In the genomic region with DNA sequence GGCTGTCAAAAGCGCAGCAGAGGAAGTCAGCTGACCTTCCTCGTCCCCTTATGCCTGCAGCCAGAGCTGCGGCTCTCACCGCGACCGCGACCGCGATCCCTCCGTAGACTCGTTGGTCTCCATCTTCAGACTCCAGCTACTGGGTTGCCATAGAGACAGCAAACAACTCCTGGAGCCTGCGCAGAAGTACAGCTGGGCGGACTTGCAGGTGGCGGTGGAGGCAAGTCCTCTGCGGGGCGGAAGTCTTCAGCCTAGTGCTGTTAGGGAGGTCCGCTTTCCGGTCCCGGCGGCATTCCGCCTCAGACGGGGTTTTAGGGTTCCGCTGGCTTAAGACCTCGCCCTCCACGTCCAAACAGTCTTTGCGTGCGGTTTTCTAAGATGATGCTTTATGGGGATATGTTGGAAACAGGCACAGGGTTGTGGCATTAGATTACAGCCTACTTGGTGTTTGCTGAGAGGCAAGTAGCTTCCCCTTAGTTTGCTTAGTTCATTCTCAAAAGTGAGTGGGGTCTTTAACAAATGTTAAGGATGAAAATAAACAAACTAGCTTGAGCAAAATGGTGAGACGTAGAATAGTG, we compare ENCODE assay signal across 1 cellular context.
TF ChIP-seq lines count a peak whose summit lies in the region.

TSS of gene SPAG8 (minus strand) at position 238 of the 578 bp plus-strand sequence. CDS start at position 123, 115 bp downstream.

TF ChIP-seq in K562, 482 proteins besides CTCF, POLR2A, EP300 and RAD21 (continued from another document and continues in another):
- TF ChIP-seq, protein P1, sequence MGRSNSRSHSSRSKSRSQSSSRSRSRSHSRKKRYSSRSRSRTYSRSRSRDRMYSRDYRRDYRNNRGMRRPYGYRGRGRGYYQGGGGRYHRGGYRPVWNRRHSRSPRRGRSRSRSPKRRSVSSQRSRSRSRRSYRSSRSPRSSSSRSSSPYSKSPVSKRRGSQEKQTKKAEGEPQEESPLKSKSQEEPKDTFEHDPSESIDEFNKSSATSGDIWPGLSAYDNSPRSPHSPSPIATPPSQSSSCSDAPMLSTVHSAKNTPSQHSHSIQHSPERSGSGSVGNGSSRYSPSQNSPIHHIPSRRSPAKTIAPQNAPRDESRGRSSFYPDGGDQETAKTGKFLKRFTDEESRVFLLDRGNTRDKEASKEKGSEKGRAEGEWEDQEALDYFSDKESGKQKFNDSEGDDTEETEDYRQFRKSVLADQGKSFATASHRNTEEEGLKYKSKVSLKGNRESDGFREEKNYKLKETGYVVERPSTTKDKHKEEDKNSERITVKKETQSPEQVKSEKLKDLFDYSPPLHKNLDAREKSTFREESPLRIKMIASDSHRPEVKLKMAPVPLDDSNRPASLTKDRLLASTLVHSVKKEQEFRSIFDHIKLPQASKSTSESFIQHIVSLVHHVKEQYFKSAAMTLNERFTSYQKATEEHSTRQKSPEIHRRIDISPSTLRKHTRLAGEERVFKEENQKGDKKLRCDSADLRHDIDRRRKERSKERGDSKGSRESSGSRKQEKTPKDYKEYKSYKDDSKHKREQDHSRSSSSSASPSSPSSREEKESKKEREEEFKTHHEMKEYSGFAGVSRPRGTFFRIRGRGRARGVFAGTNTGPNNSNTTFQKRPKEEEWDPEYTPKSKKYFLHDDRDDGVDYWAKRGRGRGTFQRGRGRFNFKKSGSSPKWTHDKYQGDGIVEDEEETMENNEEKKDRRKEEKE (IDR thresholded peaks at IDR 0.05; ENCODE audit: borderline replicate concordance in 1 of 2, control insufficient read depth in 1 of 2, low read depth in 2 of 2, low read length in 1 of 2): peak in 1 of 2 experiments; percentile 85; a peak in 2 of 4 replicates
- TF ChIP-seq PTRF (tag; IDR thresholded peaks at IDR 0.05) (no peak), YY1 (IDR thresholded peaks at IDR 0.05; ENCODE audit: borderline replicate concordance in 1 of 3, control insufficient read depth in 1 of 3, extremely low read depth in 1 of 3, insufficient read depth in 3 of 3, insufficient read length in 1 of 3, insufficient replicate concordance in 2 of 3, low read depth in 1 of 3, low read length in 2 of 3) (peak in 2 of 3 experiments; percentile 49 to 58), XRCC3 (IDR thresholded peaks at IDR 0.05) (no peak), MCM3 (IDR thresholded peaks at IDR 0.05) (no peak), CAMTA2 (CRISPR knock-in tag; conservative IDR thresholded peaks at IDR 0.05) (no peak), ZBTB2 (IDR thresholded peaks at IDR 0.05) (0 out of 2 replicates have a peak, but pooled peaks have one; percentile 56), XRCC5 (IDR thresholded peaks at IDR 0.05; ENCODE audit: low read depth, low read length) (no peak), FOXJ2 (tag; IDR thresholded peaks at IDR 0.05) (peak; percentile 86), ELF2 (CRISPR knock-in tag; IDR thresholded peaks at IDR 0.05) (peak; percentile 84), CCNT2 (IDR thresholded peaks at IDR 0.05; ENCODE audit: borderline replicate concordance, extremely low read depth, insufficient read length, low read depth, low read length) (no peak), SMAD4 (CRISPR knock-in tag; conservative IDR thresholded peaks at IDR 0.05) (no peak), ZNF175 (CRISPR knock-in tag; IDR thresholded peaks at IDR 0.05; ENCODE audit: low read depth) (no peak), ZNF165 (CRISPR knock-in tag; IDR thresholded peaks at IDR 0.05; ENCODE audit: borderline replicate concordance) (no peak), AFF1 (IDR thresholded peaks at IDR 0.05; ENCODE audit: low read depth in 1 of 2, partially characterized antibody in 2 of 2) (no peak), TFAP4 (CRISPR knock-in tag; IDR thresholded peaks at IDR 0.05; ENCODE audit: borderline replicate concordance) (peak; percentile 89), NKRF (IDR thresholded peaks at IDR 0.05; ENCODE audit: borderline replicate concordance) (no peak), RREB1 (CRISPR knock-in tag; IDR thresholded peaks at IDR 0.05) (no peak), XRCC4 (IDR thresholded peaks at IDR 0.05; ENCODE audit: extremely low read depth, insufficient read depth, insufficient read length) (no peak), POLR2AphosphoS2 (IDR thresholded peaks at IDR 0.05; ENCODE audit: low read length) (0 out of 2 replicates have a peak, but pooled peaks have one; percentile 45), TAF1 (IDR thresholded peaks at IDR 0.05; ENCODE audit: control insufficient read depth, extremely low read depth, insufficient read depth, low read length, severe bottlenecking) (no peak), NR1H2 (CRISPR knock-in tag; IDR thresholded peaks at IDR 0.05) (no peak), SREBF2 (CRISPR knock-in tag; IDR thresholded peaks at IDR 0.05) (no peak), ZNF184 (CRISPR knock-in tag; IDR thresholded peaks at IDR 0.05) (no peak), HNRNPL (IDR thresholded peaks at IDR 0.05; ENCODE audit: low read depth, low read length) (no peak), PCBP1 (IDR thresholded peaks at IDR 0.05; ENCODE audit: low read depth, low read length, poor library complexity, severe bottlenecking) (no peak), ZC3H8 (IDR thresholded peaks at IDR 0.05) (no peak), ZNF507 (tag; conservative IDR thresholded peaks at IDR 0.05) (no peak), CGGBP1 (CRISPR knock-in tag; IDR thresholded peaks at IDR 0.05) (no peak; the same call in 1 of the 2 replicates), ZNF57 (CRISPR knock-in tag; IDR thresholded peaks at IDR 0.05) (no peak), RNF2 (IDR thresholded peaks at IDR 0.05) (no peak), DMBX1 (CRISPR knock-in tag; IDR thresholded peaks at IDR 0.05; ENCODE audit: borderline replicate concordance) (no peak), NCOR1 (IDR thresholded peaks at IDR 0.05) (peak; percentile 76)
- TF ChIP-seq, protein P2, sequence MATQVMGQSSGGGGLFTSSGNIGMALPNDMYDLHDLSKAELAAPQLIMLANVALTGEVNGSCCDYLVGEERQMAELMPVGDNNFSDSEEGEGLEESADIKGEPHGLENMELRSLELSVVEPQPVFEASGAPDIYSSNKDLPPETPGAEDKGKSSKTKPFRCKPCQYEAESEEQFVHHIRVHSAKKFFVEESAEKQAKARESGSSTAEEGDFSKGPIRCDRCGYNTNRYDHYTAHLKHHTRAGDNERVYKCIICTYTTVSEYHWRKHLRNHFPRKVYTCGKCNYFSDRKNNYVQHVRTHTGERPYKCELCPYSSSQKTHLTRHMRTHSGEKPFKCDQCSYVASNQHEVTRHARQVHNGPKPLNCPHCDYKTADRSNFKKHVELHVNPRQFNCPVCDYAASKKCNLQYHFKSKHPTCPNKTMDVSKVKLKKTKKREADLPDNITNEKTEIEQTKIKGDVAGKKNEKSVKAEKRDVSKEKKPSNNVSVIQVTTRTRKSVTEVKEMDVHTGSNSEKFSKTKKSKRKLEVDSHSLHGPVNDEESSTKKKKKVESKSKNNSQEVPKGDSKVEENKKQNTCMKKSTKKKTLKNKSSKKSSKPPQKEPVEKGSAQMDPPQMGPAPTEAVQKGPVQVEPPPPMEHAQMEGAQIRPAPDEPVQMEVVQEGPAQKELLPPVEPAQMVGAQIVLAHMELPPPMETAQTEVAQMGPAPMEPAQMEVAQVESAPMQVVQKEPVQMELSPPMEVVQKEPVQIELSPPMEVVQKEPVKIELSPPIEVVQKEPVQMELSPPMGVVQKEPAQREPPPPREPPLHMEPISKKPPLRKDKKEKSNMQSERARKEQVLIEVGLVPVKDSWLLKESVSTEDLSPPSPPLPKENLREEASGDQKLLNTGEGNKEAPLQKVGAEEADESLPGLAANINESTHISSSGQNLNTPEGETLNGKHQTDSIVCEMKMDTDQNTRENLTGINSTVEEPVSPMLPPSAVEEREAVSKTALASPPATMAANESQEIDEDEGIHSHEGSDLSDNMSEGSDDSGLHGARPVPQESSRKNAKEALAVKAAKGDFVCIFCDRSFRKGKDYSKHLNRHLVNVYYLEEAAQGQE (CRISPR knock-in tag; IDR thresholded peaks at IDR 0.05; ENCODE audit: low read depth): no peak
